ENCODE assay signal across 1 cellular context in the genomic region with DNA sequence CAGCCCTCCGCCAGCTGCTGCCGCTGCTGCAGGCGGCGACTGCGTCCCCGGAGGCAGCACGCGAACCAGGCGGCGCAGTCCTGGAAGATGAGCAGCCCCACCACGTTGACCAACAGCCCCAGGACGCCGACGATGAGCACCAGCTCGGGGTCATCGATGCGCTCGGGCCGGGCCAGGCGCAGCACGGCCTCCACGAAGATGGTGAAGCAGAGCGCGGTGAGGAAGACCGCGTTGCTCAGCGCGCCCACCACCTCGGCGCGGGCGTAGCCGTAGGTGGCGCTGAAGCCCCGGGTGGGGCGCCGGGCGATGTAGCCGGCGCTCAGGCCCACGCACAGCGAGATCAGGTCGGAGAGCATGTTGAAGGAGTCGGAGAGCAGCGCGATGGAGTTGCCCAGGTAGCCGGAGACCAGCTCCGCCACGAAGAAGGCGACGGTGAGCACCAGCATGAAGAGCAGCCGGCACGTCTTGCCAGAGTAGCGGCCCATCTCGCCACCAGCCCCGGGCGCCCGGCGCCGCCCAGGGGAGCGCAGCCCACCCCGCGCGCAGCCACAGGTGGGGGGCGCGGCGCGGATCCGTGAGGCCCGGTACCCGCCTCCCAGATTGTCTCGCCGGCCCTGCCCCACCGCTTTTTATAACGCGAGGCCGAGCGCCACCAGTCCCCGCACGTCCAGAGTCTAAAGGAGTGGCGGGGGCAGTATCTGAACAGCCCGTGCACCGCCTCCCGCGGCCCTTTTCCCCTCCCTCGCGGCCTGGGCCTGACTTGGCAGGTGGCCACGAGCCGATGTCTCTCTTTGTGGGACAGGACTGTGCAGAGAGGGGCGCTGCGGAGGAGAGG.
A peak's percentile ranks its signal among the peaks of the same experiment; 100 is the strongest.
TF ChIP-seq lines count a peak whose summit lies in the region.

Gene SLC30A10 (minus strand): TSS at position 602 of the 835 bp plus-strand sequence. CDS start 117 bp downstream, at position 485.

TF ChIP-seq in HepG2, 621 proteins besides CTCF, POLR2A, EP300 and RAD21 (continued from another document and continues in another):
- TF ChIP-seq, protein P1, sequence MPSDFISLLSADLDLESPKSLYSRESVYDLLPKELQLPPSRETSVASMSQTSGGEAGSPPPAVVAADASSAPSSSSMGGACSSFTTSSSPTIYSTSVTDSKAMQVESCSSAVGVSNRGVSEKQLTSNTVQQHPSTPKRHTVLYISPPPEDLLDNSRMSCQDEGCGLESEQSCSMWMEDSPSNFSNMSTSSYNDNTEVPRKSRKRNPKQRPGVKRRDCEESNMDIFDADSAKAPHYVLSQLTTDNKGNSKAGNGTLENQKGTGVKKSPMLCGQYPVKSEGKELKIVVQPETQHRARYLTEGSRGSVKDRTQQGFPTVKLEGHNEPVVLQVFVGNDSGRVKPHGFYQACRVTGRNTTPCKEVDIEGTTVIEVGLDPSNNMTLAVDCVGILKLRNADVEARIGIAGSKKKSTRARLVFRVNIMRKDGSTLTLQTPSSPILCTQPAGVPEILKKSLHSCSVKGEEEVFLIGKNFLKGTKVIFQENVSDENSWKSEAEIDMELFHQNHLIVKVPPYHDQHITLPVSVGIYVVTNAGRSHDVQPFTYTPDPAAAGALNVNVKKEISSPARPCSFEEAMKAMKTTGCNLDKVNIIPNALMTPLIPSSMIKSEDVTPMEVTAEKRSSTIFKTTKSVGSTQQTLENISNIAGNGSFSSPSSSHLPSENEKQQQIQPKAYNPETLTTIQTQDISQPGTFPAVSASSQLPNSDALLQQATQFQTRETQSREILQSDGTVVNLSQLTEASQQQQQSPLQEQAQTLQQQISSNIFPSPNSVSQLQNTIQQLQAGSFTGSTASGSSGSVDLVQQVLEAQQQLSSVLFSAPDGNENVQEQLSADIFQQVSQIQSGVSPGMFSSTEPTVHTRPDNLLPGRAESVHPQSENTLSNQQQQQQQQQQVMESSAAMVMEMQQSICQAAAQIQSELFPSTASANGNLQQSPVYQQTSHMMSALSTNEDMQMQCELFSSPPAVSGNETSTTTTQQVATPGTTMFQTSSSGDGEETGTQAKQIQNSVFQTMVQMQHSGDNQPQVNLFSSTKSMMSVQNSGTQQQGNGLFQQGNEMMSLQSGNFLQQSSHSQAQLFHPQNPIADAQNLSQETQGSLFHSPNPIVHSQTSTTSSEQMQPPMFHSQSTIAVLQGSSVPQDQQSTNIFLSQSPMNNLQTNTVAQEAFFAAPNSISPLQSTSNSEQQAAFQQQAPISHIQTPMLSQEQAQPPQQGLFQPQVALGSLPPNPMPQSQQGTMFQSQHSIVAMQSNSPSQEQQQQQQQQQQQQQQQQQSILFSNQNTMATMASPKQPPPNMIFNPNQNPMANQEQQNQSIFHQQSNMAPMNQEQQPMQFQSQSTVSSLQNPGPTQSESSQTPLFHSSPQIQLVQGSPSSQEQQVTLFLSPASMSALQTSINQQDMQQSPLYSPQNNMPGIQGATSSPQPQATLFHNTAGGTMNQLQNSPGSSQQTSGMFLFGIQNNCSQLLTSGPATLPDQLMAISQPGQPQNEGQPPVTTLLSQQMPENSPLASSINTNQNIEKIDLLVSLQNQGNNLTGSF (CRISPR knock-in tag; IDR thresholded peaks at IDR 0.05) = peak; percentile 72; the same call in 1 of the 2 replicates
- TF ChIP-seq CBFB (CRISPR knock-in tag; IDR thresholded peaks at IDR 0.05) (no peak), FOXJ3 (CRISPR knock-in tag; IDR thresholded peaks at IDR 0.05; ENCODE audit: borderline replicate concordance) (0 out of 2 replicates have a peak, but pooled peaks have one; percentile 19), KLF13 (CRISPR knock-in tag; IDR thresholded peaks at IDR 0.05) (no peak), ETV6 (CRISPR knock-in tag; conservative IDR thresholded peaks at IDR 0.05) (no peak), TAF1 (CRISPR knock-in tag; IDR thresholded peaks at IDR 0.05) (peak; percentile 59; the same call in 1 of the 2 replicates), HNRNPK (IDR thresholded peaks at IDR 0.05; ENCODE audit: low read depth, low read length, poor library complexity, severe bottlenecking) (no peak), GPN1 (CRISPR knock-in tag; IDR thresholded peaks at IDR 0.05; ENCODE audit: borderline replicate concordance) (no peak), PLRG1 (conservative IDR thresholded peaks at IDR 0.05) (no peak), ZBTB3 (CRISPR knock-in tag; IDR thresholded peaks at IDR 0.05; ENCODE audit: borderline replicate concordance, low read depth) (no peak), HMGA1 (CRISPR knock-in tag; conservative IDR thresholded peaks at IDR 0.05) (no peak), GATA4 (IDR thresholded peaks at IDR 0.05; ENCODE audit: borderline replicate concordance, low read depth) (no peak), ZNF124 (CRISPR knock-in tag; IDR thresholded peaks at IDR 0.05) (no peak), ZNF20 (CRISPR knock-in tag; IDR thresholded peaks at IDR 0.05) (no peak), JUND (CRISPR knock-in tag; IDR thresholded peaks at IDR 0.05) (0 out of 2 replicates have a peak, but pooled peaks have one; percentile 64), ZNF3 (CRISPR knock-in tag; IDR thresholded peaks at IDR 0.05) (no peak), ISX (CRISPR knock-in tag; conservative IDR thresholded peaks at IDR 0.05) (no peak), ZNF180 (CRISPR knock-in tag; IDR thresholded peaks at IDR 0.05; ENCODE audit: borderline replicate concordance, low read depth) (no peak), ZNF510 (CRISPR knock-in tag; IDR thresholded peaks at IDR 0.05; ENCODE audit: low read depth) (no peak), HHEX (CRISPR knock-in tag; IDR thresholded peaks at IDR 0.05) (no peak), ZNF720 (CRISPR knock-in tag; IDR thresholded peaks at IDR 0.05) (no peak), FOXK1 (CRISPR knock-in tag; IDR thresholded peaks at IDR 0.05; ENCODE audit: borderline replicate concordance, low read depth) (no peak), NCOA5 (CRISPR knock-in tag; IDR thresholded peaks at IDR 0.05) (no peak), PAWR (CRISPR knock-in tag; IDR thresholded peaks at IDR 0.05; ENCODE audit: borderline replicate concordance) (no peak), FOXK2 (IDR thresholded peaks at IDR 0.05) (no peak), YEATS4 (CRISPR knock-in tag; IDR thresholded peaks at IDR 0.05; ENCODE audit: borderline replicate concordance) (peak; percentile 9; the same call in 1 of the 2 replicates), MED1 (CRISPR knock-in tag; IDR thresholded peaks at IDR 0.05) (no peak), GFI1 (CRISPR knock-in tag; IDR thresholded peaks at IDR 0.05; ENCODE audit: borderline replicate concordance) (peak; percentile 67; the same call in 1 of the 2 replicates), SP5 (CRISPR knock-in tag; IDR thresholded peaks at IDR 0.05; ENCODE audit: borderline replicate concordance, low read depth) (peak; percentile 88), ZSCAN29 (CRISPR knock-in tag; conservative IDR thresholded peaks at IDR 0.05) (no peak), CCAR2 (optimal IDR thresholded peaks at IDR 0.05; ENCODE audit: low read depth, low read length) (no peak), DR1 (CRISPR knock-in tag; IDR thresholded peaks at IDR 0.05) (0 out of 2 replicates have a peak, but pooled peaks have one; percentile 46), ZNF607 (CRISPR knock-in tag; IDR thresholded peaks at IDR 0.05; ENCODE audit: borderline replicate concordance) (peak; percentile 49), SNAPC2 (CRISPR knock-in tag; IDR thresholded peaks at IDR 0.05) (no peak), MIER3 (CRISPR knock-in tag; IDR thresholded peaks at IDR 0.05; ENCODE audit: borderline replicate concordance) (no peak), MXD4 (CRISPR knock-in tag; IDR thresholded peaks at IDR 0.05) (peak; percentile 55; the same call in 1 of the 2 replicates), GATAD1 (CRISPR knock-in tag; IDR thresholded peaks at IDR 0.05) (no peak; the same call in 1 of the 2 replicates), ZNF296 (CRISPR knock-in tag; conservative IDR thresholded peaks at IDR 0.05) (no peak), PHF20 (CRISPR knock-in tag; IDR thresholded peaks at IDR 0.05) (no peak; the same call in 1 of the 2 replicates), ZFP37 (CRISPR knock-in tag; IDR thresholded peaks at IDR 0.05; ENCODE audit: borderline replicate concordance) (no peak), NR2F6 (IDR thresholded peaks at IDR 0.05) (no peak), NR2F6 (CRISPR knock-in tag; IDR thresholded peaks at IDR 0.05) (no peak), MBD4 (IDR thresholded peaks at IDR 0.05; ENCODE audit: borderline replicate concordance, low read length) (no peak), SYNCRIP (IDR thresholded peaks at IDR 0.05; ENCODE audit: insufficient read depth, low read depth, low read length) (no peak), ZNF672 (CRISPR knock-in tag; IDR thresholded peaks at IDR 0.05) (0 out of 2 replicates have a peak, but pooled peaks have one; percentile 61), SSRP1 (CRISPR knock-in tag; IDR thresholded peaks at IDR 0.05) (no peak), IRF2 (CRISPR knock-in tag; IDR thresholded peaks at IDR 0.05) (no peak; the same call in 1 of the 2 replicates), ZNF724P (CRISPR knock-in tag; IDR thresholded peaks at IDR 0.05; ENCODE audit: borderline replicate concordance) (no peak), SRSF4 (IDR thresholded peaks at IDR 0.05; ENCODE audit: low read depth, low read length, poor library complexity, severe bottlenecking) (no peak), ZNF674 (CRISPR knock-in tag; IDR thresholded peaks at IDR 0.05; ENCODE audit: low read depth) (peak; percentile 97; the same call in 1 of the 2 replicates), ISL2 (CRISPR knock-in tag; IDR thresholded peaks at IDR 0.05) (no peak), ZNF337 (CRISPR knock-in tag; IDR thresholded peaks at IDR 0.05; ENCODE audit: borderline replicate concordance, low read depth) (no peak), FIP1L1 (IDR thresholded peaks at IDR 0.05; ENCODE audit: borderline replicate concordance, insufficient read depth, low read depth, low read length) (no peak), NFIB (CRISPR knock-in tag; IDR thresholded peaks at IDR 0.05; ENCODE audit: borderline replicate concordance) (no peak), THRA (CRISPR knock-in tag; IDR thresholded peaks at IDR 0.05; ENCODE audit: borderline replicate concordance) (no peak)
- TF ChIP-seq, protein P2, sequence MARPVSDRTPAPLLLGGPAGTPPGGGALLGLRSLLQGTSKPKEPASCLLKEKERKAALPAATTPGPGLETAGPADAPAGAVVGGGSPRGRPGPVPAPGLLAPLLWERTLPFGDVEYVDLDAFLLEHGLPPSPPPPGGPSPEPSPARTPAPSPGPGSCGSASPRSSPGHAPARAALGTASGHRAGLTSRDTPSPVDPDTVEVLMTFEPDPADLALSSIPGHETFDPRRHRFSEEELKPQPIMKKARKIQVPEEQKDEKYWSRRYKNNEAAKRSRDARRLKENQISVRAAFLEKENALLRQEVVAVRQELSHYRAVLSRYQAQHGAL (CRISPR knock-in tag; IDR thresholded peaks at IDR 0.05; ENCODE audit: not compliant biosample characterization) = no peak
- TF ChIP-seq, protein P3, sequence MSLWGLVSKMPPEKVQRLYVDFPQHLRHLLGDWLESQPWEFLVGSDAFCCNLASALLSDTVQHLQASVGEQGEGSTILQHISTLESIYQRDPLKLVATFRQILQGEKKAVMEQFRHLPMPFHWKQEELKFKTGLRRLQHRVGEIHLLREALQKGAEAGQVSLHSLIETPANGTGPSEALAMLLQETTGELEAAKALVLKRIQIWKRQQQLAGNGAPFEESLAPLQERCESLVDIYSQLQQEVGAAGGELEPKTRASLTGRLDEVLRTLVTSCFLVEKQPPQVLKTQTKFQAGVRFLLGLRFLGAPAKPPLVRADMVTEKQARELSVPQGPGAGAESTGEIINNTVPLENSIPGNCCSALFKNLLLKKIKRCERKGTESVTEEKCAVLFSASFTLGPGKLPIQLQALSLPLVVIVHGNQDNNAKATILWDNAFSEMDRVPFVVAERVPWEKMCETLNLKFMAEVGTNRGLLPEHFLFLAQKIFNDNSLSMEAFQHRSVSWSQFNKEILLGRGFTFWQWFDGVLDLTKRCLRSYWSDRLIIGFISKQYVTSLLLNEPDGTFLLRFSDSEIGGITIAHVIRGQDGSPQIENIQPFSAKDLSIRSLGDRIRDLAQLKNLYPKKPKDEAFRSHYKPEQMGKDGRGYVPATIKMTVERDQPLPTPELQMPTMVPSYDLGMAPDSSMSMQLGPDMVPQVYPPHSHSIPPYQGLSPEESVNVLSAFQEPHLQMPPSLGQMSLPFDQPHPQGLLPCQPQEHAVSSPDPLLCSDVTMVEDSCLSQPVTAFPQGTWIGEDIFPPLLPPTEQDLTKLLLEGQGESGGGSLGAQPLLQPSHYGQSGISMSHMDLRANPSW (CRISPR knock-in tag; IDR thresholded peaks at IDR 0.05; ENCODE audit: borderline replicate concordance) = peak; percentile 79; the same call in 1 of the 2 replicates
- TF ChIP-seq, protein P4, sequence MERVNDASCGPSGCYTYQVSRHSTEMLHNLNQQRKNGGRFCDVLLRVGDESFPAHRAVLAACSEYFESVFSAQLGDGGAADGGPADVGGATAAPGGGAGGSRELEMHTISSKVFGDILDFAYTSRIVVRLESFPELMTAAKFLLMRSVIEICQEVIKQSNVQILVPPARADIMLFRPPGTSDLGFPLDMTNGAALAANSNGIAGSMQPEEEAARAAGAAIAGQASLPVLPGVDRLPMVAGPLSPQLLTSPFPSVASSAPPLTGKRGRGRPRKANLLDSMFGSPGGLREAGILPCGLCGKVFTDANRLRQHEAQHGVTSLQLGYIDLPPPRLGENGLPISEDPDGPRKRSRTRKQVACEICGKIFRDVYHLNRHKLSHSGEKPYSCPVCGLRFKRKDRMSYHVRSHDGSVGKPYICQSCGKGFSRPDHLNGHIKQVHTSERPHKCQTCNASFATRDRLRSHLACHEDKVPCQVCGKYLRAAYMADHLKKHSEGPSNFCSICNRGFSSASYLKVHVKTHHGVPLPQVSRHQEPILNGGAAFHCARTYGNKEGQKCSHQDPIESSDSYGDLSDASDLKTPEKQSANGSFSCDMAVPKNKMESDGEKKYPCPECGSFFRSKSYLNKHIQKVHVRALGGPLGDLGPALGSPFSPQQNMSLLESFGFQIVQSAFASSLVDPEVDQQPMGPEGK (CRISPR knock-in tag; IDR thresholded peaks at IDR 0.05) = peak; percentile 91
- TF ChIP-seq, protein P5, sequence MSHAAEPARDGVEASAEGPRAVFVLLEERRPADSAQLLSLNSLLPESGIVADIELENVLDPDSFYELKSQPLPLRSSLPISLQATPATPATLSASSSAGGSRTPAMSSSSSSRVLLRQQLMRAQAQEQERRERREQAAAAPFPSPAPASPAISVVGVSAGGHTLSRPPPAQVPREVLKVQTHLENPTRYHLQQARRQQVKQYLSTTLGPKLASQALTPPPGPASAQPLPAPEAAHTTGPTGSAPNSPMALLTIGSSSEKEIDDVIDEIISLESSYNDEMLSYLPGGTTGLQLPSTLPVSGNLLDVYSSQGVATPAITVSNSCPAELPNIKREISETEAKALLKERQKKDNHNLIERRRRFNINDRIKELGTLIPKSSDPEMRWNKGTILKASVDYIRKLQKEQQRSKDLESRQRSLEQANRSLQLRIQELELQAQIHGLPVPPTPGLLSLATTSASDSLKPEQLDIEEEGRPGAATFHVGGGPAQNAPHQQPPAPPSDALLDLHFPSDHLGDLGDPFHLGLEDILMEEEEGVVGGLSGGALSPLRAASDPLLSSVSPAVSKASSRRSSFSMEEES (CRISPR knock-in tag; IDR thresholded peaks at IDR 0.05) = no peak
